ENCODE assay signal across 8 cellular contexts in genomic region chr14:52299692-52300278, GRCh38. TPM values are rescaled to one million over a fixed set of nuclear protein-coding genes. Genes with fewer than 3 reads are reported as not detected.
DNase-seq lines count a peak whose midpoint lies in the region; ATAC-seq, FAIRE-seq and TF ChIP-seq lines count a peak whose summit lies in the region.

No MANE protein-coding gene starts in this region.

- no peaks in the 10 kb centered on the region for H3K9me3 Mint-ChIP-seq in Caco-2 (ENCODE audit: unreplicated experiment)

- H3K36me3 Mint-ChIP-seq in Caco-2 (ENCODE audit: insufficient read depth, unreplicated experiment): no peaks in the 10 kb centered on the region

- DNase-seq in Caco-2 (peak in 1 of 2 experiments; percentile 36), H7 (peak; percentile 36), NCI-H82 (lab: John Stamatoyannopoulos, UW) (peak; percentile 52), bronchial epithelial cell (ENCODE audit: low read depth) (peak; percentile 50), kidney tubule cell (ENCODE audit: low spot score) (peak; percentile 63), vagina (ENCODE audit: extremely low spot score in 2 of 2) (no peak)
- no peak for DNase-seq in activated CD8-positive, alpha-beta memory T cell treated with anti-CD3 and anti-CD28 coated beads, Interleukin-2, amount 50 U/mL, for 48 hours

- no peaks in the 10 kb centered on the region for H3K4me1 Mint-ChIP-seq in Caco-2 (ENCODE audit: low read depth, unreplicated experiment)

- intact Hi-C loops in Caco-2 (cut with micrococcal nuclease; ENCODE audit: unreplicated experiment): loop anchor here (1.0 kb wide), 1 partner anchor 174 kb away; no protein-coding TSS in a partner anchor
- intact Hi-C loops in vagina (cut with DNase I): loop anchor here (10.0 kb wide), 1 partner anchor 175 kb away; no protein-coding TSS in a partner anchor

- no TSS peak for BruUV-seq in Caco-2 (replicated peaks; lab: Mats Ljungman, UMichigan)

- ATAC-seq in GM19467 (IDR thresholded peaks at IDR 0.05; ENCODE audit: unreplicated experiment): no peak

- H3K4me1 ChIP-seq in Caco-2 (no peaks in the 10 kb centered on the region), vagina (no peaks in the 10 kb centered on the region)

- H3K36me3 ChIP-seq in Caco-2 (ENCODE audit: control insufficient read depth, insufficient read depth, low read length) (no peaks in the 10 kb centered on the region), H7 (replicated peaks; ENCODE audit: control insufficient read depth, insufficient read depth, low read length) (no peaks in the 10 kb centered on the region), bronchial epithelial cell (ENCODE audit: control insufficient read depth, insufficient read depth, low read length) (no peaks in the 10 kb centered on the region), vagina (no peaks in the 10 kb centered on the region)

- POLR2A ChIA-PET in Caco-2 (lab: Charles Lee): no interaction called here

- FAIRE-seq in bronchial epithelial cell (lab: Jason Lieb, UNC): no peak

- H3K27me3 ChIP-seq in Caco-2 (replicated peaks; ENCODE audit: control insufficient read depth, insufficient read depth, low read length) (no peaks in the 10 kb centered on the region), H7 (ENCODE audit: control insufficient read depth, insufficient read depth, low read length) (no peaks in the 10 kb centered on the region), bronchial epithelial cell (ENCODE audit: control insufficient read depth, insufficient read depth, low read length) (peaks cover 5% of the 10 kb centered on the region), vagina (no peaks in the 10 kb centered on the region)

- TF ChIP-seq CTCF in Caco-2 (IDR thresholded peaks at IDR 0.05; ENCODE audit: insufficient read depth in 1 of 2, low read depth in 1 of 2, low read length in 1 of 2, severe bottlenecking in 1 of 2, unreplicated experiment in 1 of 2) (peak; percentile 66 to 76), bronchial epithelial cell (IDR thresholded peaks at IDR 0.05; ENCODE audit: insufficient read depth, low read length, severe bottlenecking) (peak; percentile 43), vagina (IDR thresholded peaks at IDR 0.05) (peak; percentile 49 to 62 (median 49))

- CTCF ChIA-PET in Caco-2 (lab: Charles Lee): interaction anchor here (1.1 kb wide), 1 partner anchor 11 kb away, joined by 3 read pairs; no protein-coding TSS in a partner anchor

- H3K4me3 Mint-ChIP-seq in Caco-2 (ENCODE audit: unreplicated experiment): no peak overlapping the region

- H3K9me3 ChIP-seq in Caco-2 (no peaks in the 10 kb centered on the region), vagina (no peaks in the 10 kb centered on the region)

- H3K27ac Mint-ChIP-seq in Caco-2 (ENCODE audit: unreplicated experiment): no peak overlapping the region

- no peak overlapping the region for H3K4me3 ChIP-seq in Caco-2 (ENCODE audit: low read depth, low read length)
- no peak overlapping the region for H3K4me3 ChIP-seq in H7 (ENCODE audit: insufficient read depth, low read depth, low read length)
- no peak overlapping the region for H3K4me3 ChIP-seq in bronchial epithelial cell (ENCODE audit: low read depth, low read length)
- no peak overlapping the region for H3K4me3 ChIP-seq in vagina

- H3K27me3 Mint-ChIP-seq in Caco-2 (ENCODE audit: insufficient read depth, unreplicated experiment): peaks cover 13% of the 10 kb centered on the region

- no peak for TF ChIP-seq POLR2A in vagina (IDR thresholded peaks at IDR 0.05)

- H3K27ac ChIP-seq in vagina: no peak overlapping the region

RNA-seq across cellular contexts. Expression of gene PTGER2, which starts 14.3 kb away (rescaled TPM):
- total RNA-seq in Caco-2 (2022): 0.27 and 0.39 TPM in 2 replicates
- total RNA-seq in H7 (2014; rRNA removed; shearing (Covaris generic)): 0.24 and 1.9 TPM in 2 replicates
- total RNA-seq in bronchial epithelial cell: under 0.01 TPM in 1 of 2 replicates, not detected in the other
- 10.3 TPM for total RNA-seq in vagina

RNA-seq across cellular contexts. Expression of gene PTGDR, which starts 32.3 kb away (rescaled TPM):
- 0.16 and 0.41 TPM in 2 replicates for total RNA-seq in Caco-2 (2022)
- not detected in 2 replicates for total RNA-seq in H7 (2014; rRNA removed; shearing (Covaris generic))
- not detected in 2 replicates for total RNA-seq in bronchial epithelial cell
- total RNA-seq in vagina: 1.2 TPM

Comparison
In these comparisons a context has a peak if more than half of its experiments do, and no peak if none do; other contexts are left out.
1. DNase-seq: peak in H7 (single experiment), NCI-H82 (single experiment), bronchial epithelial cell (single experiment) and kidney tubule cell (single experiment); none in vagina (0 of 2) and activated CD8-positive, alpha-beta memory T cell treated with anti-CD3 and anti-CD28 coated beads, Interleukin-2, amount 50 U/mL, for 48 hours (single experiment).
2. Peak in every context shown above with its lines, with median percentiles within 50 percentile points of each other: CTCF ChIP-seq.